Comparison of ENCODE assay signal across 8 cellular contexts in genomic region chr5:115169392-115170127, GRCh38. TPM values are rescaled to one million over a fixed set of nuclear protein-coding genes. Genes with fewer than 3 reads are reported as not detected.
DNase-seq lines count a peak whose midpoint lies in the region; ATAC-seq and TF ChIP-seq lines count a peak whose summit lies in the region.

Gene TRIM36 (minus strand): TSS chr5:115169908. CDS start chr5:115169634, 274 bp downstream.

- H3K4me2 ChIP-seq in SU-DHL-6 (ENCODE audit: low read depth, low read length, poor library complexity, severe bottlenecking) = peak within 1 kb of the TSS; percentile 68

- no peaks in the 10 kb centered on the region for H3K9me2 ChIP-seq in SU-DHL-6 (replicated peaks; ENCODE audit: insufficient read depth, low read length)

- TF ChIP-seq CTCF in GM12874 (IDR thresholded peaks at IDR 0.05; ENCODE audit: insufficient read depth, low read depth, low read length) (0 out of 2 replicates have a peak, but pooled peaks have one; percentile 15), SU-DHL-6 (IDR thresholded peaks at IDR 0.05; ENCODE audit: insufficient read depth, low read length, poor library complexity, severe bottlenecking) (no peak), heart left ventricle (IDR thresholded peaks at IDR 0.05) (peak in 6 of 12 donors; percentile 7 to 45 (median 27)), type B pancreatic cell (conservative IDR thresholded peaks at IDR 0.05) (no peak)

- no peaks in the 10 kb centered on the region for H4K20me1 ChIP-seq in SU-DHL-6 (ENCODE audit: low read depth, low read length)

- peak within 1 kb of the TSS; percentile 61 for H3K9ac ChIP-seq in SU-DHL-6 (ENCODE audit: low read length)

- ATAC-seq in HG02678 (IDR thresholded peaks at IDR 0.05; ENCODE audit: unreplicated experiment) (peak; percentile 96), heart left ventricle (peak; percentile 97 to 99 (median 99))
- ATAC-seq in activated naive CD8-positive, alpha-beta T cell treated with anti-CD3 and anti-CD28 coated beads, Interleukin-2, amount 50 U/mL, for 24 hours = peak; percentile 97

- H3K27me3 ChIP-seq in SU-DHL-6 (ENCODE audit: low read length) = no peaks in the 10 kb centered on the region
- peaks cover 0 to 77% (median 18%) of the 10 kb centered on the region in 9 donors for H3K27me3 ChIP-seq in heart left ventricle

- H3K27ac ChIP-seq in SU-DHL-6 (ENCODE audit: low read depth, low read length) (no peak within 1 kb of the TSS), heart left ventricle (peak within 1 kb of the TSS in 1 of 12 donors; percentile 29)

- peaks cover 0 to 28% (median 14%) of the 10 kb centered on the region in 12 donors for H3K4me1 ChIP-seq in heart left ventricle

- H3K36me3 ChIP-seq in SU-DHL-6 (ENCODE audit: low read length) = no peaks in the 10 kb centered on the region
- no peaks in the 10 kb centered on the region for H3K36me3 ChIP-seq in heart left ventricle

- H3K27me3 Mint-ChIP-seq in activated naive CD8-positive, alpha-beta T cell treated with anti-CD3 and anti-CD28 coated beads, Interleukin-2, amount 50 U/mL, for 24 hours = peaks cover 63% of the 10 kb centered on the region
- H3K27me3 Mint-ChIP-seq in type B pancreatic cell = peaks cover 54% of the 10 kb centered on the region

- peaks cover 8% of the 10 kb centered on the region; the same call in 1 of the 2 replicates for H3F3A ChIP-seq in SU-DHL-6 (ENCODE audit: insufficient read depth)

- H3K4me1 Mint-ChIP-seq in activated naive CD8-positive, alpha-beta T cell treated with anti-CD3 and anti-CD28 coated beads, Interleukin-2, amount 50 U/mL, for 24 hours = peaks cover 14% of the 10 kb centered on the region
- H3K4me1 Mint-ChIP-seq in type B pancreatic cell (ENCODE audit: unreplicated experiment) = no peaks in the 10 kb centered on the region

- WGBS in heart left ventricle, 4 donors = 0 to 1% (median 0%) methylated on average over 38 to 77 of the region's 77 CpGs

- H3K4me3 ChIP-seq in SU-DHL-6 (ENCODE audit: insufficient read depth, low read length, poor library complexity, severe bottlenecking) = peak within 1 kb of the TSS; percentile 69
- H3K4me3 ChIP-seq in heart left ventricle = peak within 1 kb of the TSS; percentile 53 to 90 (median 68)

- H3K27ac Mint-ChIP-seq in activated naive CD8-positive, alpha-beta T cell treated with anti-CD3 and anti-CD28 coated beads, Interleukin-2, amount 50 U/mL, for 24 hours = no peak within 1 kb of the TSS
- H3K27ac Mint-ChIP-seq in type B pancreatic cell = peak within 1 kb of the TSS; percentile 72

- DNase-seq in NCI-H1105 treated with DMSO at 0.1 percent for 48 hours (lab: John Stamatoyannopoulos, UW) (peak; percentile 87), heart left ventricle (peak; percentile 90 to 97 (median 92)), posterior cingulate gyrus (peak; percentile 83 to 99 (median 92)), type B pancreatic cell (ENCODE audit: extremely low spot score, unreplicated experiment) (peak; percentile 97)
- DNase-seq in activated naive CD8-positive, alpha-beta T cell treated with anti-CD3 and anti-CD28 coated beads, Interleukin-2, amount 50 U/mL, for 24 hours = peak; percentile 94

- TF ChIP-seq POLR2A in heart left ventricle (IDR thresholded peaks at IDR 0.05) = peak; percentile 16 to 66

- peaks cover 21% of the 10 kb centered on the region for H3K9me3 Mint-ChIP-seq in activated naive CD8-positive, alpha-beta T cell treated with anti-CD3 and anti-CD28 coated beads, Interleukin-2, amount 50 U/mL, for 24 hours
- peaks cover 6% of the 10 kb centered on the region for H3K9me3 Mint-ChIP-seq in type B pancreatic cell

- peaks cover 11% of the 10 kb centered on the region; the same call in 1 of the 2 replicates for H3K9me3 ChIP-seq in SU-DHL-6 (ENCODE audit: insufficient read depth, low read length)
- no peaks in the 10 kb centered on the region for H3K9me3 ChIP-seq in heart left ventricle

- H3K79me2 ChIP-seq in SU-DHL-6 (ENCODE audit: insufficient read depth, low read length) = no peaks in the 10 kb centered on the region

- intact Hi-C loops in heart left ventricle (cut with DNase I) (no loop called here), posterior cingulate gyrus (cut with DNase I) (no loop called here)

- H2AFZ ChIP-seq in SU-DHL-6 (ENCODE audit: low read depth, low read length, severe bottlenecking) = peak within 1 kb of the TSS; percentile 94

- peaks cover 6% of the 10 kb centered on the region for H3K36me3 Mint-ChIP-seq in activated naive CD8-positive, alpha-beta T cell treated with anti-CD3 and anti-CD28 coated beads, Interleukin-2, amount 50 U/mL, for 24 hours (ENCODE audit: low read depth)
- H3K36me3 Mint-ChIP-seq in type B pancreatic cell = peaks cover 15% of the 10 kb centered on the region

- peak within 1 kb of the TSS; percentile 79 for H3K4me3 Mint-ChIP-seq in activated naive CD8-positive, alpha-beta T cell treated with anti-CD3 and anti-CD28 coated beads, Interleukin-2, amount 50 U/mL, for 24 hours
- peak within 1 kb of the TSS; percentile 89 for H3K4me3 Mint-ChIP-seq in type B pancreatic cell

RNA-seq across cellular contexts. Expression of gene TRIM36, which starts in this region (rescaled TPM):
- 1 to 10 TPM in 3 of 9 donors, under 1 TPM in 5, not detected in 1; 0.14 to 2.6 (median 0.83) TPM for total RNA-seq in heart left ventricle
- polyA plus RNA-seq in heart left ventricle = under 1 TPM; 0.08 to 0.25 TPM
- 14.1 and 55.2 TPM in 2 replicates for total RNA-seq in type B pancreatic cell (ENCODE audit: low replicate concordance)
